ENCODE assay signal across 1 cellular context in genomic region chr1:207620573-207620893, GRCh38.
TF ChIP-seq lines count a peak whose summit lies in the region.

No MANE protein-coding gene starts in this region.

TF ChIP-seq in HCT116, 20 proteins besides CTCF, POLR2A, EP300 and RAD21 (continued from another document):
- TF ChIP-seq POLR2AphosphoS5 (IDR thresholded peaks at IDR 0.05; ENCODE audit: low read depth, low read length) (no peak), ZBTB33 (IDR thresholded peaks at IDR 0.05; ENCODE audit: extremely low read depth, insufficient replicate concordance, low read length) (no peak), ZFX (IDR thresholded peaks at IDR 0.05) (no peak), FOSL1 (IDR thresholded peaks at IDR 0.05; ENCODE audit: low read depth) (no peak), JUND (IDR thresholded peaks at IDR 0.05) (no peak), ZNF274 (IDR thresholded peaks at IDR 0.05; ENCODE audit: low read depth, low read length) (no peak), SRF (IDR thresholded peaks at IDR 0.05; ENCODE audit: low read depth) (no peak)
TF ChIP-seq in HCT116: peak in this region for 0.
